In genomic region chr11:47003180-47003877, GRCh38 we compare ENCODE assay signal across 13 cellular contexts.
DNase-seq lines count a peak whose midpoint lies in the region; ATAC-seq, FAIRE-seq and TF ChIP-seq lines count a peak whose summit lies in the region.
"Had no signal": no experiment of that assay in that cellular context is flagged by ENCODE, and none has a peak within 500 bp of the region (broad histone marks: within the 10 kb centered on the region; RNA-seq: fewer than 3 reads in every experiment).

No MANE protein-coding gene starts in this region.

- TF ChIP-seq CTCF in GM10266 (IDR thresholded peaks at IDR 0.05; ENCODE audit: control insufficient read depth, insufficient read depth, low read depth, missing control alignments) (no peak), upper lobe of right lung (IDR thresholded peaks at IDR 0.05) (no peak), gastroesophageal sphincter (IDR thresholded peaks at IDR 0.05) (no peak)

- TF ChIP-seq POLR2A in GM12892 (IDR thresholded peaks at IDR 0.05; ENCODE audit: low read depth, low read length), result no peak
- no peak for TF ChIP-seq POLR2A in GM18505 (IDR thresholded peaks at IDR 0.05; ENCODE audit: borderline replicate concordance, extremely low read depth, insufficient read depth, insufficient read length)
- no peak for TF ChIP-seq POLR2A in gastroesophageal sphincter (IDR thresholded peaks at IDR 0.05)

- peak; percentile 91 for FAIRE-seq in GM12892 (lab: Jason Lieb, UNC)
- FAIRE-seq: islet of Langerhans, TTC549 had no signal

- H3K27ac ChIP-seq in SK-N-MC, result peak overlapping the region; percentile 22; the same call in 1 of the 2 replicates
- H3K27ac ChIP-seq in upper lobe of right lung, result no peak overlapping the region
- peak overlapping the region in 1 of 4 donors; percentile 41 for H3K27ac ChIP-seq in gastroesophageal sphincter

- ATAC-seq in upper lobe of right lung, result no peak
- ATAC-seq in GM18505 (IDR thresholded peaks at IDR 0.05; ENCODE audit: unreplicated experiment), result no peak
- ATAC-seq in gastroesophageal sphincter, result no peak
- ATAC-seq: HCT116 had no signal

- no peaks in the 10 kb centered on the region for H3K36me3 ChIP-seq in SK-N-MC (ENCODE audit: insufficient read depth, low read length)
- no peaks in the 10 kb centered on the region for H3K36me3 ChIP-seq in upper lobe of right lung
- peaks cover 0 to under 1% of the 10 kb centered on the region in 2 donors for H3K36me3 ChIP-seq in gastroesophageal sphincter

- intact Hi-C loops in upper lobe of right lung (cut with DNase I), result no loop called here

- H3K9ac ChIP-seq in SK-N-MC (ENCODE audit: insufficient read length), result no peak overlapping the region

- peak; percentile 43 to 71 for DNase-seq in AML-193 (lab: John Stamatoyannopoulos, UW)
- DNase-seq in GM12892 (ENCODE audit: insufficient read length), result no peak
- DNase-seq in SK-N-MC (ENCODE audit: low read depth, low spot score), result no peak
- DNase-seq in midbrain (lab: John Stamatoyannopoulos, UW), result peak; percentile 40
- no peak for DNase-seq in GM10266 (ENCODE audit: extremely low spot score)
- no peak for DNase-seq in upper lobe of right lung
- DNase-seq: DMS 273 treated with DMSO at 0.1 percent for 48 hours, NCI-H526 treated with DMSO at 0.1 percent for 48 hours had no signal

- H3K9me3 ChIP-seq in SK-N-MC (ENCODE audit: low read depth, low read length) (no peaks in the 10 kb centered on the region; the same call in 1 of the 2 replicates), upper lobe of right lung (no peaks in the 10 kb centered on the region), gastroesophageal sphincter (no peaks in the 10 kb centered on the region)

- no peak overlapping the region for H3K4me3 ChIP-seq in SK-N-MC
- no peak overlapping the region for H3K4me3 ChIP-seq in upper lobe of right lung
- no peak overlapping the region for H3K4me3 ChIP-seq in gastroesophageal sphincter

- TF ChIP-seq EP300 in gastroesophageal sphincter (IDR thresholded peaks at IDR 0.05), result no peak

- WGBS in gastroesophageal sphincter (ENCODE audit: low coverage in 1 of 2), 2 donors, result 35 to 54% methylated on average over 3 of the region's 3 CpGs

- peaks cover 32% of the 10 kb centered on the region for H3K4me1 ChIP-seq in upper lobe of right lung
- peaks cover 8 to 34% (median 22%) of the 10 kb centered on the region in 3 donors for H3K4me1 ChIP-seq in gastroesophageal sphincter

- H3K27me3 ChIP-seq in upper lobe of right lung, result no peaks in the 10 kb centered on the region
- H3K27me3 ChIP-seq in gastroesophageal sphincter, result no peaks in the 10 kb centered on the region

Comparison
In these comparisons a context has a peak if more than half of its experiments do, and no peak if none do; other contexts are left out.
1. DNase-seq: peak in AML-193 (2 of 2) and midbrain (single experiment); none in GM12892 (single experiment), SK-N-MC (single experiment), GM10266 (single experiment) and upper lobe of right lung (single experiment).